In genomic region chr2:12284487-12284886, GRCh38 we compare ENCODE assay signal across 19 cellular contexts.
DNase-seq lines count a peak whose midpoint lies in the region; ATAC-seq, FAIRE-seq and TF ChIP-seq lines count a peak whose summit lies in the region.
"Had no signal": no experiment of that assay in that cellular context is flagged by ENCODE, and none has a peak within 500 bp of the region (broad histone marks: within the 10 kb centered on the region; RNA-seq: fewer than 3 reads in every experiment).

No MANE protein-coding gene starts in this region.

- intact Hi-C loops in psoas muscle (cut with DNase I) = no loop called here

- no peaks in the 10 kb centered on the region for H3K4me1 ChIP-seq in psoas muscle
- H3K4me1 ChIP-seq in BE2C = peaks cover 7% of the 10 kb centered on the region; the same call in 1 of the 2 replicates

- no peaks in the 10 kb centered on the region for H3K9me3 ChIP-seq in psoas muscle
- no peaks in the 10 kb centered on the region; the same call in 1 of the 2 replicates for H3K9me3 ChIP-seq in BE2C
- H3K9me3 ChIP-seq: heart right ventricle, upper lobe of left lung had no signal

- TF ChIP-seq POLR2A in H54 (IDR thresholded peaks at IDR 0.05; ENCODE audit: low read depth, low read length) = no peak

- TF ChIP-seq CTCF in AG09309 (IDR thresholded peaks at IDR 0.05; ENCODE audit: control insufficient read depth, insufficient read depth, low read depth, low read length, missing control alignments) (no peak), fibroblast of pulmonary artery (IDR thresholded peaks at IDR 0.05; ENCODE audit: low read length, missing control alignments) (no peak), psoas muscle (IDR thresholded peaks at IDR 0.05) (no peak), BE2C (IDR thresholded peaks at IDR 0.05; ENCODE audit: low read depth, low read length) (no peak)

- DNase-seq in AG09309 (ENCODE audit: low read depth) (peak; percentile 46), H54 (ENCODE audit: insufficient read length, low spot score) (no peak), fibroblast of pulmonary artery (ENCODE audit: low read depth) (peak; percentile 75), psoas muscle (no peak), NCI-H446 (lab: John Stamatoyannopoulos, UW) (no peak), DMS 273 (lab: John Stamatoyannopoulos, UW; ENCODE audit: unreplicated experiment) (no peak), BE2C (no peak)
- DNase-seq: activated CD4-positive, alpha-beta T cell treated with anti-CD3 and anti-CD28 coated beads for 4 hours; activated effector memory CD4-positive, alpha-beta T cell treated with Interleukin-2 at 50 U/mL for 16 hours; C1 segment of cervical spinal cord; caudate nucleus; heart right ventricle; left cardiac atrium; NCI-H1436 treated with DMSO at 0.1 percent for 48 hours; NCI-H510A; T-helper 17 cell; upper lobe of left lung had no signal

- H3K27me3 ChIP-seq in psoas muscle (ENCODE audit: insufficient read depth in 3 of 3, low read length in 2 of 3) (no peaks in the 10 kb centered on the region), BE2C (no peaks in the 10 kb centered on the region)
- H3K27me3 ChIP-seq: heart right ventricle, upper lobe of left lung had no signal

- 91 to 93% (median 91%) methylated on average over 2 of the region's 2 CpGs for WGBS in psoas muscle, 3 donors

- no peak overlapping the region for H3K4me3 ChIP-seq in AG09309 (ENCODE audit: control insufficient read depth, low read depth, low read length)
- no peak overlapping the region for H3K4me3 ChIP-seq in fibroblast of pulmonary artery (replicated peaks; ENCODE audit: low read depth, low read length)
- no peak overlapping the region for H3K4me3 ChIP-seq in psoas muscle
- no peak overlapping the region for H3K4me3 ChIP-seq in BE2C (ENCODE audit: low read depth, low read length)
- H3K4me3 ChIP-seq: heart right ventricle, upper lobe of left lung had no signal

- ATAC-seq in SK-N-SH treated with all-trans-retinoic acid at 6 μM for 48 hours = no peak
- no peak for ATAC-seq in psoas muscle
- ATAC-seq: heart right ventricle, left cardiac atrium, T-helper 17 cell had no signal

- H3K27ac ChIP-seq in psoas muscle = no peak overlapping the region
- H3K27ac ChIP-seq: heart right ventricle, upper lobe of left lung had no signal

- peak; percentile 93 for FAIRE-seq in H54 (lab: Jason Lieb, UNC)
- FAIRE-seq: endometrium had no signal

- no peaks in the 10 kb centered on the region for H3K36me3 ChIP-seq in psoas muscle (ENCODE audit: insufficient read depth in 1 of 2, low read depth in 1 of 2)
- no peaks in the 10 kb centered on the region; the same call in 1 of the 2 replicates for H3K36me3 ChIP-seq in BE2C
- H3K36me3 ChIP-seq: heart right ventricle, upper lobe of left lung had no signal

TF ChIP-seq in SK-N-SH treated with all-trans-retinoic acid at 6 μM for 48 hours, 23 proteins besides CTCF, POLR2A, EP300 and RAD21:
- TF ChIP-seq PATZ1 (CRISPR knock-in tag; IDR thresholded peaks at IDR 0.05; ENCODE audit: borderline replicate concordance) (peak; percentile 44; the same call in 1 of the 2 replicates), ESRRG (CRISPR knock-in tag; IDR thresholded peaks at IDR 0.05) (no peak), ISL1 (CRISPR knock-in tag; IDR thresholded peaks at IDR 0.05) (peak; percentile 59), BACH2 (CRISPR knock-in tag; IDR thresholded peaks at IDR 0.05; ENCODE audit: borderline replicate concordance) (no peak)

Comparison
In these comparisons a context has a peak if more than half of its experiments do, and no peak if none do; other contexts are left out.
1. DNase-seq: peak in AG09309 (single experiment) and fibroblast of pulmonary artery (single experiment); none in H54 (single experiment), psoas muscle (0 of 2), NCI-H446 (0 of 2), DMS 273 (single experiment) and BE2C (single experiment).